Comparison of ENCODE assay signal across 16 cellular contexts in genomic region chr4:159271857-159272256, GRCh38.
DNase-seq lines count a peak whose midpoint lies in the region; ATAC-seq, FAIRE-seq and TF ChIP-seq lines count a peak whose summit lies in the region.
"Had no signal": no experiment of that assay in that cellular context is flagged by ENCODE, and none has a peak within 500 bp of the region (broad histone marks: within the 10 kb centered on the region; RNA-seq: fewer than 3 reads in every experiment).

No MANE protein-coding gene starts in this region.

- H3K36me3 ChIP-seq in astrocyte (ENCODE audit: insufficient read depth, low read length): no peaks in the 10 kb centered on the region
- H3K36me3 ChIP-seq in left lung: no peaks in the 10 kb centered on the region
- H3K36me3 ChIP-seq: HAP-1, MG63 had no signal

- H3K4me1 ChIP-seq in astrocyte (ENCODE audit: insufficient read depth, low read length) (peaks cover 30% of the 10 kb centered on the region), left lung (peaks cover 7 to 65% of the 10 kb centered on the region in 2 donors)

- no peaks in the 10 kb centered on the region for H3K27me3 Mint-ChIP-seq in stimulated activated naive CD8-positive, alpha-beta T cell treated with anti-CD3 and anti-CD28 coated beads, Interleukin-15, amount 100 ng/mL, for 72 hours
- H3K27me3 Mint-ChIP-seq in astrocyte (ENCODE audit: low read depth, unreplicated experiment) (no peaks in the 10 kb centered on the region), natural killer cell (ENCODE audit: low read depth in 2 of 2) (no peaks in the 10 kb centered on the region)
- H3K27me3 Mint-ChIP-seq: activated B cell treated with CpG ODN at 0.5 μM for 24 hours; activated naive CD8-positive, alpha-beta T cell had no signal

- TF ChIP-seq CTCF in astrocyte (IDR thresholded peaks at IDR 0.05; ENCODE audit: insufficient read depth, low read depth, low read length) (no peak), left lung (IDR thresholded peaks at IDR 0.05) (no peak), natural killer cell (IDR thresholded peaks at IDR 0.05) (no peak)

- no peak overlapping the region for H3K4me3 Mint-ChIP-seq in stimulated activated naive CD8-positive, alpha-beta T cell treated with anti-CD3 and anti-CD28 coated beads, Interleukin-15, amount 100 ng/mL, for 72 hours
- H3K4me3 Mint-ChIP-seq in astrocyte (ENCODE audit: unreplicated experiment): no peak overlapping the region
- no peak overlapping the region for H3K4me3 Mint-ChIP-seq in natural killer cell
- H3K4me3 Mint-ChIP-seq: activated B cell treated with CpG ODN at 0.5 μM for 24 hours; activated naive CD8-positive, alpha-beta T cell had no signal

- intact Hi-C loops in left lung (cut with DNase I) (no loop called here), natural killer cell (cut with micrococcal nuclease) (no loop called here)

- H3K27me3 ChIP-seq in astrocyte (ENCODE audit: insufficient read depth, low read length): no peaks in the 10 kb centered on the region
- H3K27me3 ChIP-seq in left lung: no peaks in the 10 kb centered on the region
- H3K27me3 ChIP-seq: MG63 had no signal

- H3K4me3 ChIP-seq in astrocyte (ENCODE audit: insufficient read depth, low read depth, low read length): no peak overlapping the region
- H3K4me3 ChIP-seq in left lung: no peak overlapping the region
- H3K4me3 ChIP-seq: HAP-1, MG63 had no signal

- no peaks in the 10 kb centered on the region for H3K9me3 Mint-ChIP-seq in stimulated activated naive CD8-positive, alpha-beta T cell treated with anti-CD3 and anti-CD28 coated beads, Interleukin-15, amount 100 ng/mL, for 72 hours
- H3K9me3 Mint-ChIP-seq in astrocyte (ENCODE audit: unreplicated experiment) (no peaks in the 10 kb centered on the region), natural killer cell (no peaks in the 10 kb centered on the region)
- H3K9me3 Mint-ChIP-seq: activated B cell treated with CpG ODN at 0.5 μM for 24 hours had no signal

- no peak overlapping the region for H3K27ac Mint-ChIP-seq in stimulated activated naive CD8-positive, alpha-beta T cell treated with anti-CD3 and anti-CD28 coated beads, Interleukin-15, amount 100 ng/mL, for 72 hours
- H3K27ac Mint-ChIP-seq in astrocyte (ENCODE audit: unreplicated experiment) (peak overlapping the region; percentile 21), natural killer cell (no peak overlapping the region)
- H3K27ac Mint-ChIP-seq: activated B cell treated with CpG ODN at 0.5 μM for 24 hours; activated naive CD8-positive, alpha-beta T cell had no signal

- no peaks in the 10 kb centered on the region for H4K20me1 ChIP-seq in astrocyte (ENCODE audit: insufficient read depth, low read length)

- H2AFZ ChIP-seq in astrocyte (ENCODE audit: low read depth, low read length): no peak overlapping the region

- H3K27ac ChIP-seq in astrocyte (ENCODE audit: low read depth, low read length) (no peak overlapping the region), left lung (peak overlapping the region in 1 of 2 donors; percentile 33)

- H3K9ac ChIP-seq in astrocyte (ENCODE audit: low read length): no peak overlapping the region

- no peak for FAIRE-seq in astrocyte (lab: Jason Lieb, UNC)

- no peaks in the 10 kb centered on the region for H3K9me3 ChIP-seq in astrocyte (ENCODE audit: insufficient read depth, low read depth, low read length)
- no peaks in the 10 kb centered on the region for H3K9me3 ChIP-seq in left lung
- H3K9me3 ChIP-seq: HAP-1, MG63 had no signal

- peak; percentile 36 for ATAC-seq in stimulated activated naive CD8-positive, alpha-beta T cell treated with anti-CD3 and anti-CD28 coated beads, Interleukin-15, Interleukin-2, amounts not matched to agents 100 U/mL and 50 U/mL, for 24 hours
- no peak for ATAC-seq in stimulated activated naive CD8-positive, alpha-beta T cell treated with anti-CD3 and anti-CD28 coated beads, Interleukin-15, amount 100 ng/mL, for 72 hours
- ATAC-seq in left lung (peak; percentile 36), HG02870 (IDR thresholded peaks at IDR 0.05; ENCODE audit: unreplicated experiment) (no peak), natural killer cell (no peak), esophagus mucosa (no peak)

- H3K4me2 ChIP-seq in astrocyte (ENCODE audit: low read length): no peak overlapping the region

- peaks cover 26% of the 10 kb centered on the region for H3K79me2 ChIP-seq in astrocyte (ENCODE audit: insufficient read depth, low read length)

- peaks cover 10% of the 10 kb centered on the region for H3K4me1 Mint-ChIP-seq in stimulated activated naive CD8-positive, alpha-beta T cell treated with anti-CD3 and anti-CD28 coated beads, Interleukin-15, amount 100 ng/mL, for 72 hours
- H3K4me1 Mint-ChIP-seq in astrocyte (ENCODE audit: low read depth, unreplicated experiment) (peaks cover 32% of the 10 kb centered on the region), natural killer cell (peaks cover 0 to 5% of the 10 kb centered on the region in 2 donors)

- DNase-seq in stimulated activated naive CD8-positive, alpha-beta T cell treated with anti-CD3 and anti-CD28 coated beads, Interleukin-15, Interleukin-2, amounts not matched to agents 100 U/mL and 50 U/mL, for 24 hours: no peak
- DNase-seq in stimulated activated naive CD8-positive, alpha-beta T cell treated with anti-CD3 and anti-CD28 coated beads, Interleukin-15, amount 100 ng/mL, for 72 hours: no peak
- DNase-seq in astrocyte (ENCODE audit: low read depth): no peak
- no peak for DNase-seq in left lung
- no peak for DNase-seq in natural killer cell
- DNase-seq in NCI-H146 (lab: John Stamatoyannopoulos, UW): no peak
- DNase-seq: activated B cell treated with CpG ODN at 0.5 μM for 24 hours; activated CD8-positive, alpha-beta memory T cell treated with anti-CD3 and anti-CD28 coated beads, Interleukin-2, amount 50 U/mL, for 4 hours; central memory CD4-positive, alpha-beta T cell; MG63; NCI-H2171; stimulated activated CD4-positive, alpha-beta T cell treated with anti-CD3 and anti-CD28 coated beads, Interleukin-12 subunit alpha, Interleukin-12 subunit beta, amount 100 ng/mL, for 4 hours had no signal

- H3K36me3 Mint-ChIP-seq in astrocyte (ENCODE audit: low read depth, unreplicated experiment): no peaks in the 10 kb centered on the region
- no peaks in the 10 kb centered on the region for H3K36me3 Mint-ChIP-seq in natural killer cell

Comparison
In these comparisons a context has a peak if more than half of its experiments do, and no peak if none do; other contexts are left out.
1. ATAC-seq: peak in stimulated activated naive CD8-positive, alpha-beta T cell treated with anti-CD3 and anti-CD28 coated beads, Interleukin-15, Interleukin-2, amounts not matched to agents 100 U/mL and 50 U/mL, for 24 hours (single experiment) and left lung (single experiment); none in stimulated activated naive CD8-positive, alpha-beta T cell treated with anti-CD3 and anti-CD28 coated beads, Interleukin-15, amount 100 ng/mL, for 72 hours (single experiment), HG02870 (single experiment), natural killer cell (0 of 3) and esophagus mucosa (single experiment).